9 cellular contexts compared by ENCODE assay signal in the genomic region with DNA sequence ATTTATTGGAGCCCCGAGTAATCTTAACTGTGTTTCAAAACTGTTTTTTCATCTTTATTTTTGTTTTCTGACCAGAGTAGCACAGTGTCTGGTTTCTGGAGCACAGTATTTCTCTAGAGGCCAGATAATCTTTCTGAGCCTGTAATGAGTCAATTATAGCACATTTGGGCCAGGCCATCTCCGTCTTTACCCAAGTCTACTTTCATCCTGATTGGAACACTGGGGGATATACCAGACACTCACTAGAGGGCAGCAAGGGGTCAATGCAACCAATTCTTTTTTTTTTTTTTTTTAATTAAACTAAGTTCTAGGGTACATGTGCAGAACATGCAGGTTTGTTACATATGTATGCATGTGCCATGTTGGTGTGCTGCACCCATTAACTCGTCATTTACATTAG.
DNase-seq lines count a peak whose midpoint lies in the region; ATAC-seq, FAIRE-seq and TF ChIP-seq lines count a peak whose summit lies in the region.
"Had no signal": no experiment of that assay in that cellular context is flagged by ENCODE, and none has a peak within 500 bp of the region (broad histone marks: within the 10 kb centered on the region; RNA-seq: fewer than 3 reads in every experiment).

No MANE protein-coding gene starts in this region.

- intact Hi-C loops in K562 (cut with micrococcal nuclease): loop anchor here (10.0 kb wide), 1 partner anchor 288 kb away; no protein-coding TSS in a partner anchor
- intact Hi-C loops in esophagus squamous epithelium (cut with DNase I): no loop called here
- intact Hi-C loops in activated T-helper 1 cell treated with anti-CD3 and anti-CD28 coated beads, Interleukin-12 subunit alpha, Interleukin-12 subunit beta, Interleukin-2, Interleukin-4 antibody, amounts not matched to agents 30 ng/mL and 10 ng/mL and 1 ng/mL, durations not matched to agents 14 hours and 24 hours and 36 hours (cut with micrococcal nuclease): no loop called here
- intact Hi-C loops in aorta (cut with DNase I): loop anchor here in 1 of 2 donors (5.0 kb wide), 1 partner anchor 210 kb away; no protein-coding TSS in a partner anchor

- no peak overlapping the region for H4K8ac ChIP-seq in mesendoderm (ENCODE audit: low read depth, low read length)

- H3K9ac ChIP-seq in K562 (ENCODE audit: insufficient read depth in 1 of 2, low read depth in 2 of 2, low read length in 2 of 2): no peak overlapping the region
- H3K9ac ChIP-seq in mesendoderm (ENCODE audit: low read length): no peak overlapping the region

- DNase-seq in GM10248 (ENCODE audit: extremely low spot score): peak; percentile 24
- peak; percentile 40 for DNase-seq in HT-29 (ENCODE audit: low spot score)
- peak; percentile 8 to 25 (median 10) for DNase-seq in K562 (ENCODE audit: extremely low read depth in 1 of 4, low spot score in 3 of 4)
- DNase-seq in mesendoderm: peak; percentile 64
- no peak for DNase-seq in esophagus squamous epithelium (lab: John Stamatoyannopoulos, UW)
- DNase-seq in activated T-helper 1 cell treated with anti-CD3 and anti-CD28 coated beads, Interleukin-12 subunit alpha, Interleukin-12 subunit beta, Interleukin-2, Interleukin-4 antibody, amounts not matched to agents 30 ng/mL and 10 ng/mL and 1 ng/mL, durations not matched to agents 14 hours and 24 hours and 36 hours (ENCODE audit: low spot score): no peak
- no peak for DNase-seq in aorta

- no peaks in the 10 kb centered on the region for H3K79me1 ChIP-seq in mesendoderm (ENCODE audit: low read length)

- no peaks in the 10 kb centered on the region for H3K4me1 Mint-ChIP-seq in activated T-helper 1 cell treated with anti-CD3 and anti-CD28 coated beads, Interleukin-12 subunit alpha, Interleukin-12 subunit beta, Interleukin-2, Interleukin-4 antibody, amounts not matched to agents 30 ng/mL and 10 ng/mL and 1 ng/mL, durations not matched to agents 14 hours and 24 hours and 36 hours (ENCODE audit: low read depth)

- peak overlapping the region; percentile 96 for H3K18ac ChIP-seq in mesendoderm (ENCODE audit: low read length)

- H3K27ac ChIP-seq in K562 (ENCODE audit: extremely low read depth, low read depth, low read length) (no peak overlapping the region), mesendoderm (ENCODE audit: low read depth, low read length) (peak overlapping the region; percentile 41), esophagus squamous epithelium (no peak overlapping the region), aorta (ENCODE audit: low read depth in 1 of 2, low read length in 2 of 2) (no peak overlapping the region)
- H3K27ac ChIP-seq: thoracic aorta had no signal

- in situ Hi-C loops in K562 (cut with MboI): loop anchor here (25.0 kb wide), 1 partner anchor 595 kb away; no protein-coding TSS in a partner anchor

- H3K36me3 ChIP-seq in K562 (ENCODE audit: control insufficient read depth, insufficient read depth, low read length): 0 out of 3 replicates have a peak, but pooled peaks cover 2% of the 10 kb centered on the region
- H3K36me3 ChIP-seq in mesendoderm (ENCODE audit: control insufficient read depth, insufficient read depth, low read length): no peaks in the 10 kb centered on the region
- no peaks in the 10 kb centered on the region for H3K36me3 ChIP-seq in esophagus squamous epithelium
- H3K36me3 ChIP-seq in aorta (ENCODE audit: control insufficient read depth in 1 of 2, insufficient read depth in 2 of 2, low read length in 1 of 2): no peaks in the 10 kb centered on the region
- H3K36me3 ChIP-seq: thoracic aorta had no signal

- TF ChIP-seq EP300 in K562 (IDR thresholded peaks at IDR 0.05; ENCODE audit: low read length): no peak

- H3K9me3 Mint-ChIP-seq in activated T-helper 1 cell treated with anti-CD3 and anti-CD28 coated beads, Interleukin-12 subunit alpha, Interleukin-12 subunit beta, Interleukin-2, Interleukin-4 antibody, amounts not matched to agents 30 ng/mL and 10 ng/mL and 1 ng/mL, durations not matched to agents 14 hours and 24 hours and 36 hours: no peaks in the 10 kb centered on the region

- peak; percentile 39 for TF ChIP-seq CTCF in GM10248 (IDR thresholded peaks at IDR 0.05; ENCODE audit: control extremely low read depth, extremely low read depth, low read depth, missing control alignments)
- TF ChIP-seq CTCF in K562 (IDR thresholded peaks at IDR 0.05 in 2 of 3, conservative IDR thresholded peaks at IDR 0.05 in 1 of 3; ENCODE audit: insufficient read depth in 2 of 3, low read depth in 1 of 3, low read length in 3 of 3): peak in 2 of 3 experiments; percentile 41 to 50; a peak in 3 of 6 replicates
- peak in 3 of 6 experiments; percentile 14 to 35 (median 16) for TF ChIP-seq CTCF in esophagus squamous epithelium (IDR thresholded peaks at IDR 0.05)

- H2BK15ac ChIP-seq in mesendoderm (replicated peaks; ENCODE audit: low read depth): no peak overlapping the region

- TF ChIP-seq POLR2A in K562 (conservative IDR thresholded peaks at IDR 0.05): no peak
- no peak for TF ChIP-seq POLR2A in esophagus squamous epithelium (IDR thresholded peaks at IDR 0.05)

- H2BK120ac ChIP-seq in mesendoderm (ENCODE audit: low read depth, low read length): no peak overlapping the region

- H3K4me3 ChIP-seq in K562 (no peak overlapping the region), mesendoderm (ENCODE audit: low read length) (no peak overlapping the region), esophagus squamous epithelium (no peak overlapping the region), aorta (ENCODE audit: low read length in 2 of 2) (no peak overlapping the region)
- H3K4me3 ChIP-seq: thoracic aorta had no signal

- H3K4me1 ChIP-seq in K562 (replicated peaks in 1 of 2; ENCODE audit: control insufficient read depth in 2 of 2, insufficient read depth in 2 of 2, low read length in 2 of 2) (no peaks in the 10 kb centered on the region), mesendoderm (ENCODE audit: control insufficient read depth, low read depth, low read length) (peaks cover 6% of the 10 kb centered on the region), esophagus squamous epithelium (peaks cover 0 to 10% (median 0%) of the 10 kb centered on the region in 3 donors), aorta (ENCODE audit: control insufficient read depth in 1 of 2, insufficient read depth in 2 of 2, low read length in 2 of 2) (peaks cover 0 to 5% of the 10 kb centered on the region in 2 donors)

- ATAC-seq in K562: peak; percentile 66; the same call in 2 of the 3 replicates
- no peak for ATAC-seq in GM21367 (IDR thresholded peaks at IDR 0.05; ENCODE audit: unreplicated experiment)
- ATAC-seq in aorta (ENCODE audit: low FRiP score): no peak

- no TSS peak for BruUV-seq in K562 (replicated peaks; lab: Mats Ljungman, UMichigan)

- H3K23ac ChIP-seq in mesendoderm (ENCODE audit: low read length): no peak overlapping the region

- H3K4me2 ChIP-seq in K562 (ENCODE audit: insufficient read depth, low read length) (no peak overlapping the region), mesendoderm (ENCODE audit: low read length) (no peak overlapping the region)

- no peak overlapping the region for H3K4me3 Mint-ChIP-seq in activated T-helper 1 cell treated with anti-CD3 and anti-CD28 coated beads, Interleukin-12 subunit alpha, Interleukin-12 subunit beta, Interleukin-2, Interleukin-4 antibody, amounts not matched to agents 30 ng/mL and 10 ng/mL and 1 ng/mL, durations not matched to agents 14 hours and 24 hours and 36 hours

- H2AK5ac ChIP-seq in mesendoderm (ENCODE audit: low read length): no peak overlapping the region

- H2AFZ ChIP-seq in K562 (ENCODE audit: low read depth, low read length): no peak overlapping the region

- POLR2A ChIA-PET in GM10248 (lab: Yijun Ruan, JAX): no interaction called here
- POLR2A ChIA-PET in K562 (lab: Yijun Ruan, JAX): no interaction called here

- H3K56ac ChIP-seq in mesendoderm (ENCODE audit: low read length): no peak overlapping the region

- FAIRE-seq in K562 (lab: Jason Lieb, UNC): no peak

- H3K9me1 ChIP-seq in K562 (ENCODE audit: control insufficient read depth, insufficient read depth, low read length): no peaks in the 10 kb centered on the region

- CTCF ChIA-PET in GM10248 (lab: Yijun Ruan, JAX) (interaction anchor here (0.9 to 1.9 kb wide), 6 partner anchors 9 to 46 kb away, joined by 3 to 20 read pairs (median 6); no protein-coding TSS in a partner anchor), K562 (lab: Yijun Ruan, JAX; ENCODE audit: low intra/inter-chr PET ratio) (interaction anchor here (0.6 kb wide), 1 partner anchor 212 kb away, joined by 4 read pairs; no protein-coding TSS in a partner anchor)

- H3K4ac ChIP-seq in mesendoderm (ENCODE audit: low read depth, low read length): peak overlapping the region; percentile 55

- H4K20me1 ChIP-seq in K562 (replicated peaks; ENCODE audit: control insufficient read depth, insufficient read depth, low read length): no peaks in the 10 kb centered on the region

- no peaks in the 10 kb centered on the region for H3K27me3 ChIP-seq in K562 (ENCODE audit: control insufficient read depth in 2 of 2, insufficient read depth in 2 of 2, low read length in 2 of 2)
- no peaks in the 10 kb centered on the region for H3K27me3 ChIP-seq in mesendoderm (ENCODE audit: insufficient read depth, low read length, poor library complexity)
- no peaks in the 10 kb centered on the region for H3K27me3 ChIP-seq in esophagus squamous epithelium
- H3K27me3 ChIP-seq in aorta (ENCODE audit: control insufficient read depth in 1 of 2, insufficient read depth in 2 of 2, low read length in 1 of 2): no peaks in the 10 kb centered on the region

- WGBS in K562 (ENCODE audit: insufficient coverage, low coverage, missing lambda C conversion rate): 40% methylated on average over 2 of the region's 3 CpGs
- WGBS in mesendoderm (ENCODE audit: extremely low coverage, insufficient coverage, low lambda C conversion rate): no CpG with 5 or more reads among the region's 3 CpGs
- 82 to 84% methylated on average over 3 of the region's 3 CpGs for WGBS in esophagus squamous epithelium, 2 donors
- WGBS in aorta, 2 donors: 43 to 46% methylated on average over 3 of the region's 3 CpGs

- H3K27ac Mint-ChIP-seq in activated T-helper 1 cell treated with anti-CD3 and anti-CD28 coated beads, Interleukin-12 subunit alpha, Interleukin-12 subunit beta, Interleukin-2, Interleukin-4 antibody, amounts not matched to agents 30 ng/mL and 10 ng/mL and 1 ng/mL, durations not matched to agents 14 hours and 24 hours and 36 hours: no peak overlapping the region

- peak in 1 of 2 experiments; percentile 32; a peak in 2 of 4 replicates for TF ChIP-seq RAD21 in K562 (CRISPR knock-in tag; conservative IDR thresholded peaks at IDR 0.05 in 1 of 2, IDR thresholded peaks at IDR 0.05 in 1 of 2)

- no peaks in the 10 kb centered on the region for H3K36me3 Mint-ChIP-seq in activated T-helper 1 cell treated with anti-CD3 and anti-CD28 coated beads, Interleukin-12 subunit alpha, Interleukin-12 subunit beta, Interleukin-2, Interleukin-4 antibody, amounts not matched to agents 30 ng/mL and 10 ng/mL and 1 ng/mL, durations not matched to agents 14 hours and 24 hours and 36 hours (ENCODE audit: low read depth)

- H2BK5ac ChIP-seq in mesendoderm (ENCODE audit: low read length): no peak overlapping the region

- no peaks in the 10 kb centered on the region for H3K79me2 ChIP-seq in K562 (ENCODE audit: control insufficient read depth, insufficient read depth, low read length)
- H3K79me2 ChIP-seq in mesendoderm (ENCODE audit: control insufficient read depth, insufficient read depth, low read length): no peaks in the 10 kb centered on the region

- H3K9me3 ChIP-seq in K562 (replicated peaks; ENCODE audit: control insufficient read depth, insufficient read depth, low read depth, low read length): no peaks in the 10 kb centered on the region
- H3K9me3 ChIP-seq in esophagus squamous epithelium: no peaks in the 10 kb centered on the region
- H3K9me3 ChIP-seq in aorta (ENCODE audit: control insufficient read depth, low read length): no peaks in the 10 kb centered on the region
- H3K9me3 ChIP-seq: thoracic aorta had no signal

- H3K27me3 Mint-ChIP-seq in activated T-helper 1 cell treated with anti-CD3 and anti-CD28 coated beads, Interleukin-12 subunit alpha, Interleukin-12 subunit beta, Interleukin-2, Interleukin-4 antibody, amounts not matched to agents 30 ng/mL and 10 ng/mL and 1 ng/mL, durations not matched to agents 14 hours and 24 hours and 36 hours (ENCODE audit: insufficient read depth): no peaks in the 10 kb centered on the region

- no peak overlapping the region for H4K5ac ChIP-seq in mesendoderm (ENCODE audit: low read length)

Comparison
In these comparisons a context has a peak if more than half of its experiments do, and no peak if none do; other contexts are left out.
1. DNase-seq: peak in GM10248 (single experiment), HT-29 (single experiment), K562 (4 of 4) and mesendoderm (single experiment); none in esophagus squamous epithelium (single experiment), activated T-helper 1 cell treated with anti-CD3 and anti-CD28 coated beads, Interleukin-12 subunit alpha, Interleukin-12 subunit beta, Interleukin-2, Interleukin-4 antibody, amounts not matched to agents 30 ng/mL and 10 ng/mL and 1 ng/mL, durations not matched to agents 14 hours and 24 hours and 36 hours (single experiment) and aorta (0 of 2).